ENCODE assay signal across 1 cellular context in the genomic region with DNA sequence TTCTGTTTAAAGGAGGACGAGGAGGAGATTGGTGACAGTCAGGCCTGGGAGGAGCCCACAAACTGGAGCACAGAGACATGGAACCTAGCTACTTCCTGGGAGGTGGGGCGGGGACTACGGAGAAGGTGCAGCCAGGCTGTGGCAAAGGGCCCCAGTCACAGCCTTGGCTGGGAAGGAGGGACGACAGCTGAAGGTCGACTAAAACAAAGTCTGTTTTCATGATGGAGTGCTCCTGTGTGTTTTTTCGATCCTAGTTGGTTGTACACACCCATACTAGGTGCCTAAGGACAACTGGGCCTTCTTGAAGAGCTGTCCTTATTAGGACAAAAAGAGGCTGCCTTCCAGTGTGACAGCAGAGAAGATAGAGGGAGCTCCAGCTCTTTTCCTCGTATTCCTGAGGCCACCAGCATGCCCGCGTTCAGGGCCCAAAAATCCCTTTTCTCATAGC.
TF ChIP-seq lines count a peak whose summit lies in the region.

No MANE protein-coding gene starts in this region.

TF ChIP-seq in Ishikawa, 13 proteins besides CTCF, POLR2A, EP300 and RAD21 (continued from another document):
- TF ChIP-seq MAX (IDR thresholded peaks at IDR 0.05) (no peak), USF1 (IDR thresholded peaks at IDR 0.05) (no peak), TCF12 (IDR thresholded peaks at IDR 0.05; ENCODE audit: low read depth) (no peak), TAF1 (IDR thresholded peaks at IDR 0.05; ENCODE audit: low read depth) (no peak)
TF ChIP-seq in Ishikawa: peak in this region for 0.
